In genomic region chr13:75455962-75456361, GRCh38 we compare ENCODE assay signal across 20 cellular contexts. TPM values are rescaled to one million over a fixed set of nuclear protein-coding genes. Genes with fewer than 3 reads are reported as not detected.
DNase-seq lines count a peak whose midpoint lies in the region; ATAC-seq, FAIRE-seq and TF ChIP-seq lines count a peak whose summit lies in the region.
"Had no signal": no experiment of that assay in that cellular context is flagged by ENCODE, and none has a peak within 500 bp of the region (broad histone marks: within the 10 kb centered on the region; RNA-seq: fewer than 3 reads in every experiment).

No MANE protein-coding gene starts in this region.

- H3K4me3 ChIP-seq in K562 (no peak overlapping the region), gastrocnemius medialis (no peak overlapping the region)
- H3K4me3 ChIP-seq: HAP-1, SK-N-MC had no signal

- TF ChIP-seq RAD21 in K562 (CRISPR knock-in tag; conservative IDR thresholded peaks at IDR 0.05 in 1 of 2, IDR thresholded peaks at IDR 0.05 in 1 of 2), result no peak

- no peaks in the 10 kb centered on the region for H3K9me3 ChIP-seq in K562 (replicated peaks; ENCODE audit: control insufficient read depth, insufficient read depth, low read depth, low read length)
- H3K9me3 ChIP-seq in gastrocnemius medialis, result no peaks in the 10 kb centered on the region
- H3K9me3 ChIP-seq: HAP-1 had no signal

- H3K36me3 ChIP-seq in K562 (ENCODE audit: control insufficient read depth, insufficient read depth, low read length) (no peaks in the 10 kb centered on the region), gastrocnemius medialis (no peaks in the 10 kb centered on the region)
- H3K36me3 ChIP-seq: HAP-1 had no signal

- BruUV-seq in K562 (replicated peaks; lab: Mats Ljungman, UMichigan), result no TSS peak

- no peak overlapping the region for H3K9ac ChIP-seq in K562 (ENCODE audit: insufficient read depth in 1 of 2, low read depth in 2 of 2, low read length in 2 of 2)

- intact Hi-C loops in K562 (cut with micrococcal nuclease), result no loop called here
- intact Hi-C loops in gastrocnemius medialis (cut with DNase I; ENCODE audit: low total_unique reads), result loop anchor here (10.0 kb wide), 1 partner anchor 309 kb away; no protein-coding TSS in a partner anchor

- no peaks in the 10 kb centered on the region for H4K20me1 ChIP-seq in K562 (replicated peaks; ENCODE audit: control insufficient read depth, insufficient read depth, low read length)

- no peak for TF ChIP-seq EP300 in K562 (IDR thresholded peaks at IDR 0.05; ENCODE audit: low read length)

- CTCF ChIA-PET in K562 (lab: Yijun Ruan, JAX; ENCODE audit: low intra/inter-chr PET ratio), result no interaction called here

- no peak for TF ChIP-seq POLR2A in K562 (conservative IDR thresholded peaks at IDR 0.05)
- no peak for TF ChIP-seq POLR2A in gastrocnemius medialis (IDR thresholded peaks at IDR 0.05)

- no peak for FAIRE-seq in K562 (lab: Jason Lieb, UNC)
- FAIRE-seq: GM18507 had no signal

- H3K4me2 ChIP-seq in K562 (ENCODE audit: insufficient read depth, low read length), result no peak overlapping the region

- TF ChIP-seq CTCF in K562 (IDR thresholded peaks at IDR 0.05 in 2 of 3, conservative IDR thresholded peaks at IDR 0.05 in 1 of 3; ENCODE audit: insufficient read depth in 2 of 3, low read depth in 1 of 3, low read length in 3 of 3) (no peak), gastrocnemius medialis (IDR thresholded peaks at IDR 0.05 in 4 of 5, conservative IDR thresholded peaks at IDR 0.05 in 1 of 5) (no peak)

- no peak overlapping the region for H3K27ac ChIP-seq in K562 (ENCODE audit: extremely low read depth, low read depth, low read length)
- H3K27ac ChIP-seq in gastrocnemius medialis, result peak overlapping the region; percentile 85 to 98 (median 92)
- H3K27ac ChIP-seq: SK-N-MC had no signal

- H3K79me2 ChIP-seq in K562 (ENCODE audit: control insufficient read depth, insufficient read depth, low read length), result no peaks in the 10 kb centered on the region

- POLR2A ChIA-PET in K562 (lab: Yijun Ruan, JAX), result interaction anchor here (1.0 kb wide), 1 partner anchor 16 kb away, joined by 3 read pairs; no protein-coding TSS in a partner anchor

- H3K9me1 ChIP-seq in K562 (ENCODE audit: control insufficient read depth, insufficient read depth, low read length), result no peaks in the 10 kb centered on the region

- peak; percentile 66 for DNase-seq in NCI-H82 (lab: John Stamatoyannopoulos, UW)
- no peak for DNase-seq in NCI-H82 treated with DMSO at 0.1 percent for 48 hours (lab: John Stamatoyannopoulos, UW; ENCODE audit: unreplicated experiment)
- peak; percentile 14 for DNase-seq in LoVo (ENCODE audit: low spot score)
- DNase-seq in K562 (ENCODE audit: extremely low read depth in 1 of 4, low spot score in 3 of 4), result no peak
- no peak for DNase-seq in gastrocnemius medialis
- DNase-seq in 8988T, result no peak
- DNase-seq in NK-92 treated with Interleukin-12 subunit alpha and Interleukin-12 subunit beta, amount 100 ng/mL, for 24 hours (lab: John Stamatoyannopoulos, UW), result no peak
- DNase-seq: Calu3, GOT3, Karpas-422, MV-4-11, NCI-H1105, NCI-H1436 treated with DMSO at 0.1 percent for 48 hours, NCI-H2029, NCI-H526 treated with DMSO at 0.1 percent for 48 hours, SIG-M5 had no signal

- no peak overlapping the region for H2AFZ ChIP-seq in K562 (ENCODE audit: low read depth, low read length)

- H3K4me1 ChIP-seq in K562 (replicated peaks in 1 of 2; ENCODE audit: control insufficient read depth in 2 of 2, insufficient read depth in 2 of 2, low read length in 2 of 2), result no peaks in the 10 kb centered on the region
- peaks cover 71 to 79% of the 10 kb centered on the region in 2 donors for H3K4me1 ChIP-seq in gastrocnemius medialis

- ATAC-seq in K562 (no peak), gastrocnemius medialis (peak in 1 of 2 donors; percentile 38), GM18873 (IDR thresholded peaks at IDR 0.05; ENCODE audit: low FRiP score, unreplicated experiment) (no peak)

- in situ Hi-C loops in K562 (cut with MboI), result no loop called here
- in situ Hi-C loops in gastrocnemius medialis (cut with MboI; ENCODE audit: low sequenced_read_pairs in 4 of 4), result no loop called here

- no peaks in the 10 kb centered on the region for H3K27me3 ChIP-seq in K562 (ENCODE audit: control insufficient read depth in 2 of 2, insufficient read depth in 2 of 2, low read length in 2 of 2)
- H3K27me3 ChIP-seq in gastrocnemius medialis, result no peaks in the 10 kb centered on the region

TF ChIP-seq in K562, 482 proteins besides CTCF, POLR2A, EP300 and RAD21:
- TF ChIP-seq ZNF316 (IDR thresholded peaks at IDR 0.05) (peak; percentile 20; the same call in 1 of the 2 replicates), POLR2AphosphoS5 (IDR thresholded peaks at IDR 0.05; ENCODE audit: control insufficient read depth, insufficient read depth, low read depth, low read length) (no peak)
TF ChIP-seq in K562: peak in this region for 1.

RNA-seq across cellular contexts. Expression of gene TBC1D4, which starts 26.0 kb away (rescaled TPM):
- total RNA-seq in K562 (2011; cell fraction: chromatin; rRNA removed; ENCODE audit: low replicate concordance), result 4.4 and 10.2 TPM in 2 replicates
- 3.3 and 5.4 TPM in 2 replicates for total RNA-seq in K562 (2011; cell fraction: nucleolus; rRNA removed)
- total RNA-seq in K562 (2011; cell fraction: nucleoplasm; rRNA removed), result 4.2 and 4.5 TPM in 2 replicates
- 6.4 and 8.5 TPM in 2 replicates for total RNA-seq in K562 (2014; rRNA removed)
- total RNA-seq in K562 (2014; rRNA removed; fragmentation: Illumina TruSeq; extraction: Trizol), result 8.7 and 9.1 TPM in 2 replicates
- 8.0 and 8.9 TPM in 2 replicates for total RNA-seq in K562 (2015; rRNA removed; fragmentation: Illumina TruSeq; extraction: Trizol)
- total RNA-seq in K562 (2021), result 10.7 and 12.3 TPM in 2 replicates
- polyA plus RNA-seq in K562 (2011; rRNA removed), result 2.2 and 7.0 TPM in 2 replicates
- polyA plus RNA-seq in K562 (2011; cell fraction: cytosol; rRNA removed), result 0.84 and 3.8 TPM in 2 replicates
- 2.0 and 9.5 TPM in 2 replicates for polyA plus RNA-seq in K562 (2011; cell fraction: nucleus; rRNA removed)
- polyA plus RNA-seq in K562 (2012), result 3.3 and 5.5 TPM in 2 replicates
- 8.0 and 10.0 TPM in 2 replicates for polyA plus RNA-seq in K562 (2014; fragmentation: Illumina TruSeq; extraction: Trizol)
- 1 to 10 TPM; 2.8 to 2.9 TPM for polyA plus RNA-seq in K562 (2014; fragmentation: Nextera tagmentation; extraction: Ambion mirVana)
- polyA plus RNA-seq in K562 (2014; rRNA removed), result 5.5 and 6.4 TPM in 2 replicates
- 2.5 and 13.1 TPM in 2 replicates for polyA minus RNA-seq in K562 (2011; rRNA and poly(A)+ RNA removed)
- polyA minus RNA-seq in K562 (2011; cell fraction: cytosol; rRNA and poly(A)+ RNA removed), result 2.1 and 8.5 TPM in 2 replicates
- 1.6 and 4.8 TPM in 2 replicates for polyA minus RNA-seq in K562 (2011; cell fraction: nucleus; rRNA and poly(A)+ RNA removed)
- 100 to 1,000 TPM in 3 of 4 donors, 10 to 100 TPM in 1; 49.9 to 279 (median 211) TPM for total RNA-seq in gastrocnemius medialis

Comparison
In these comparisons a context has a peak if more than half of its experiments do, and no peak if none do; other contexts are left out.
1. DNase-seq: peak in NCI-H82 (single experiment) and LoVo (single experiment); none in NCI-H82 treated with DMSO at 0.1 percent for 48 hours (single experiment), K562 (0 of 4), gastrocnemius medialis (0 of 2), 8988T (single experiment) and NK-92 treated with Interleukin-12 subunit alpha and Interleukin-12 subunit beta, amount 100 ng/mL, for 24 hours (single experiment).